Comparison of ENCODE assay signal across 30 cellular contexts in genomic region chr16:56196381-56196780, GRCh38.
"Had no signal": no experiment of that assay in that cellular context is flagged by ENCODE, and none has a peak within 500 bp of the region (broad histone marks: within the 10 kb centered on the region; RNA-seq: fewer than 3 reads in every experiment).

No MANE protein-coding gene starts in this region.

- H3K36me3 ChIP-seq: brain microvascular endothelial cell, MG63, SJCRH30 had no signal

- H3K27me3 ChIP-seq: SJCRH30 had no signal

- H3K4me3 Mint-ChIP-seq: activated CD4-positive, alpha-beta memory T cell treated with anti-CD3 and anti-CD28 coated beads, Interleukin-2, amount 10 ng/mL, durations not matched to agents 7 days and 5 days; activated CD8-positive, alpha-beta memory T cell treated with anti-CD3 and anti-CD28 coated beads, Interleukin-2, amount 10 ng/mL, durations not matched to agents 7 days and 5 days; activated naive CD4-positive, alpha-beta T cell treated with anti-CD3 and anti-CD28 coated beads, Interleukin-2, amount 10 ng/mL, durations not matched to agents 7 days and 5 days; activated naive CD8-positive, alpha-beta T cell; activated naive CD8-positive, alpha-beta T cell treated with anti-CD3 and anti-CD28 coated beads, Interleukin-2, amount 50 U/mL, for 24 hours; central memory CD8-positive, alpha-beta T cell had no signal

- H3K4me3 ChIP-seq: MG63, SJCRH30, SK-N-MC had no signal

- H3K9me3 ChIP-seq: MG63, SJCRH30 had no signal

- DNase-seq: activated CD4-positive, alpha-beta memory T cell treated with anti-CD3 and anti-CD28 coated beads, Interleukin-2, amount 10 ng/mL, durations not matched to agents 7 days and 5 days; activated CD4-positive, alpha-beta T cell treated with anti-CD3 and anti-CD28 coated beads for 4 hours; activated CD8-positive, alpha-beta memory T cell treated with anti-CD3 and anti-CD28 coated beads for 24 hours; activated CD8-positive, alpha-beta memory T cell treated with anti-CD3 and anti-CD28 coated beads, Interleukin-2, amount 10 ng/mL, durations not matched to agents 7 days and 5 days; activated CD8-positive, alpha-beta memory T cell treated with anti-CD3 and anti-CD28 coated beads, Interleukin-2, amount 50 U/mL, for 48 hours; activated effector memory CD4-positive, alpha-beta T cell treated with Interleukin-2 at 50 U/mL for 16 hours; activated naive CD4-positive, alpha-beta T cell treated with anti-CD3 and anti-CD28 coated beads, Interleukin-2, amount 10 ng/mL, durations not matched to agents 7 days and 5 days; activated naive CD8-positive, alpha-beta T cell treated with anti-CD3 and anti-CD28 coated beads, Interleukin-2, amount 50 U/mL, for 24 hours; activated T-cell treated with anti-CD3 and anti-CD28 coated beads, Interleukin-2, amount 50 U/mL, for 48 hours; anterior cingulate cortex; brain microvascular endothelial cell; Kasumi-1; KG1; MG63; NCI-H1048; NCI-H1105 treated with DMSO at 0.1 percent for 48 hours; NCI-H1436; NCI-H1694; NCI-H1930; NCI-H2081 treated with DMSO at 0.1 percent for 48 hours; NCI-H226; NCI-H446 treated with DMSO at 0.1 percent for 48 hours; NCI-H524; SHP77; SJCRH30; T1000 had no signal

- H3K9me3 Mint-ChIP-seq: activated CD4-positive, alpha-beta memory T cell treated with anti-CD3 and anti-CD28 coated beads, Interleukin-2, amount 10 ng/mL, durations not matched to agents 7 days and 5 days; activated naive CD4-positive, alpha-beta T cell treated with anti-CD3 and anti-CD28 coated beads, Interleukin-2, amount 10 ng/mL, durations not matched to agents 7 days and 5 days; central memory CD8-positive, alpha-beta T cell had no signal

- H3K27ac ChIP-seq: brain microvascular endothelial cell, SJCRH30, SK-N-MC had no signal

- H3K27ac Mint-ChIP-seq: activated CD4-positive, alpha-beta memory T cell treated with anti-CD3 and anti-CD28 coated beads, Interleukin-2, amount 10 ng/mL, durations not matched to agents 7 days and 5 days; activated CD8-positive, alpha-beta memory T cell treated with anti-CD3 and anti-CD28 coated beads, Interleukin-2, amount 10 ng/mL, durations not matched to agents 7 days and 5 days; activated naive CD4-positive, alpha-beta T cell treated with anti-CD3 and anti-CD28 coated beads, Interleukin-2, amount 10 ng/mL, durations not matched to agents 7 days and 5 days; activated naive CD8-positive, alpha-beta T cell; activated naive CD8-positive, alpha-beta T cell treated with anti-CD3 and anti-CD28 coated beads, Interleukin-2, amount 50 U/mL, for 24 hours had no signal

- H3K27me3 Mint-ChIP-seq: central memory CD8-positive, alpha-beta T cell had no signal

- ATAC-seq: activated CD8-positive, alpha-beta memory T cell treated with anti-CD3 and anti-CD28 coated beads, Interleukin-2, amount 10 ng/mL, durations not matched to agents 7 days and 5 days; activated naive CD8-positive, alpha-beta T cell treated with anti-CD3 and anti-CD28 coated beads, Interleukin-2, amount 50 U/mL, for 24 hours; Panc1 had no signal

- H3K36me3 Mint-ChIP-seq: activated naive CD8-positive, alpha-beta T cell had no signal

- H3K4me1 ChIP-seq: SJCRH30 had no signal
